6 cellular contexts compared by ENCODE assay signal in genomic region chr16:9670616-9671015, GRCh38.
DNase-seq lines count a peak whose midpoint lies in the region; TF ChIP-seq lines count a peak whose summit lies in the region.
"Not testable (repeated sequence)": the region's sequence is repeated elsewhere in the genome, so short reads cannot be mapped to it uniquely, and the experiment has no call there.

No MANE protein-coding gene starts in this region.

- not testable (repeated sequence) for H2BK5ac ChIP-seq in mesendoderm (ENCODE audit: low read length)

- H2BK15ac ChIP-seq in mesendoderm (replicated peaks; ENCODE audit: low read depth): not testable (repeated sequence)

- peaks cover 16% of the 10 kb centered on the region for H3K4me1 Mint-ChIP-seq in endodermal cell

- not testable (repeated sequence) for H3K9me3 Mint-ChIP-seq in endodermal cell

- not testable (repeated sequence) for TF ChIP-seq CTCF in endodermal cell (conservative IDR thresholded peaks at IDR 0.05)

- 38% methylated on average over 2 of the region's 5 CpGs; no CpG with 5 or more reads in 1 of the 2 experiments for WGBS in endodermal cell (ENCODE audit: insufficient coverage in 1 of 2, insufficient read length in 1 of 2), 2 experiments
- no CpG with 5 or more reads among the region's 5 CpGs for WGBS in mesendoderm (ENCODE audit: extremely low coverage, insufficient coverage, low lambda C conversion rate)

- not testable (repeated sequence) for H3K79me2 ChIP-seq in mesendoderm (ENCODE audit: control insufficient read depth, insufficient read depth, low read length)

- not testable (repeated sequence) for H4K5ac ChIP-seq in mesendoderm (ENCODE audit: low read length)

- not testable (repeated sequence) for H3K9me3 ChIP-seq in ES-I3 (ENCODE audit: control insufficient read depth, insufficient read depth, low read length); HUES48 (ENCODE audit: control insufficient read depth, insufficient read depth, low read length); NT2/D1 (ENCODE audit: insufficient read depth, low read length); endodermal cell (ENCODE audit: control insufficient read depth, low read length); iPS-15b (ENCODE audit: control insufficient read depth, insufficient read depth, low read length)

- not testable (repeated sequence) for H3K18ac ChIP-seq in mesendoderm (ENCODE audit: low read length)

- not testable (repeated sequence) for H3K27me3 ChIP-seq in HUES48 (ENCODE audit: control insufficient read depth, insufficient read depth, low read length); NT2/D1 (ENCODE audit: insufficient read depth, insufficient read length); endodermal cell (ENCODE audit: control insufficient read depth, insufficient read depth, low read length, poor library complexity, severe bottlenecking); iPS-15b (ENCODE audit: control insufficient read depth, insufficient read depth, low read length); mesendoderm (ENCODE audit: insufficient read depth, low read length, poor library complexity)

- peaks cover 23% of the 10 kb centered on the region for H3K36me3 ChIP-seq in ES-I3 (ENCODE audit: insufficient read depth, low read length)
- H3K36me3 ChIP-seq in HUES48 (ENCODE audit: control insufficient read depth, insufficient read depth, low read length): peaks cover 33% of the 10 kb centered on the region
- H3K36me3 ChIP-seq in NT2/D1 (ENCODE audit: insufficient read depth, insufficient read length, low read length); endodermal cell (ENCODE audit: control insufficient read depth, insufficient read depth, low read length); mesendoderm (ENCODE audit: control insufficient read depth, insufficient read depth, low read length): not testable (repeated sequence)
- H3K36me3 ChIP-seq in iPS-15b (ENCODE audit: control insufficient read depth, insufficient read depth, low read length): peaks cover 10% of the 10 kb centered on the region

- not testable (repeated sequence) for H3K36me3 Mint-ChIP-seq in endodermal cell (ENCODE audit: low read depth)

- not testable (repeated sequence) for H3K4ac ChIP-seq in mesendoderm (ENCODE audit: low read depth, low read length)

- not testable (repeated sequence) for H3K27ac Mint-ChIP-seq in endodermal cell

- H4K8ac ChIP-seq in mesendoderm (ENCODE audit: low read depth, low read length): not testable (repeated sequence)

- DNase-seq in NT2/D1 (ENCODE audit: low read depth, low spot score): peak; percentile 50
- DNase-seq in endodermal cell: peak; percentile 56
- peak; percentile 36 for DNase-seq in mesendoderm

- not testable (repeated sequence) for H3K4me3 ChIP-seq in HUES48 (ENCODE audit: low read depth, low read length); NT2/D1 (ENCODE audit: insufficient read length, low read depth); endodermal cell (ENCODE audit: low read length); mesendoderm (ENCODE audit: low read length)
- H3K4me3 ChIP-seq in iPS-15b (ENCODE audit: low read depth, low read length): peak overlapping the region; percentile 3

- not testable (repeated sequence) for H3K4me3 Mint-ChIP-seq in endodermal cell

- H3K23ac ChIP-seq in mesendoderm (ENCODE audit: low read length): not testable (repeated sequence)

- H3K9ac ChIP-seq in ES-I3 (ENCODE audit: low read depth, low read length): peak overlapping the region; percentile 35; the same call in 1 of the 2 replicates
- H3K9ac ChIP-seq in HUES48 (ENCODE audit: low read depth, low read length); NT2/D1 (ENCODE audit: insufficient read length, low read depth); endodermal cell (ENCODE audit: extremely low read depth, low read length, poor library complexity, severe bottlenecking); iPS-15b (ENCODE audit: low read depth, low read length); mesendoderm (ENCODE audit: low read length): not testable (repeated sequence)

- H3K79me1 ChIP-seq in mesendoderm (ENCODE audit: low read length): not testable (repeated sequence)

- H3K27me3 Mint-ChIP-seq in endodermal cell (ENCODE audit: insufficient read depth): peaks cover 15% of the 10 kb centered on the region

- not testable (repeated sequence) for H3K56ac ChIP-seq in mesendoderm (ENCODE audit: low read length)

- not testable (repeated sequence) for H2AK5ac ChIP-seq in mesendoderm (ENCODE audit: low read length)

- H3K27ac ChIP-seq in HUES48 (ENCODE audit: low read depth, low read length): peak overlapping the region; percentile 73
- not testable (repeated sequence) for H3K27ac ChIP-seq in endodermal cell (ENCODE audit: low read depth, low read length); mesendoderm (ENCODE audit: low read depth, low read length)

- H2BK120ac ChIP-seq in mesendoderm (ENCODE audit: low read depth, low read length): not testable (repeated sequence)

- H3K4me1 ChIP-seq in ES-I3 (ENCODE audit: insufficient read depth, low read length) (peaks cover 11% of the 10 kb centered on the region), HUES48 (ENCODE audit: control insufficient read depth, insufficient read depth, low read length) (peaks cover 15% of the 10 kb centered on the region), NT2/D1 (ENCODE audit: insufficient read depth, insufficient read length) (peaks cover 11% of the 10 kb centered on the region), iPS-15b (ENCODE audit: control insufficient read depth, insufficient read depth, low read length) (peaks cover 11% of the 10 kb centered on the region)
- not testable (repeated sequence) for H3K4me1 ChIP-seq in endodermal cell (ENCODE audit: control insufficient read depth, insufficient read depth, low read length); mesendoderm (ENCODE audit: control insufficient read depth, low read depth, low read length)

- H3K4me2 ChIP-seq in mesendoderm (ENCODE audit: low read length): not testable (repeated sequence)
